In genomic region chr11:65111537-65112225, GRCh38 we compare ENCODE assay signal across 8 cellular contexts. TPM values are rescaled to one million over a fixed set of nuclear protein-coding genes. Genes with fewer than 3 reads are reported as not detected.
DNase-seq lines count a peak whose midpoint lies in the region; ATAC-seq and TF ChIP-seq lines count a peak whose summit lies in the region.

TM7SF2 (plus strand) TSS chr11:65111872; CDS start chr11:65112016, 144 bp downstream.

- no peak for TF ChIP-seq CTCF in WI38 (IDR thresholded peaks at IDR 0.05; ENCODE audit: low read depth, low read length)
- TF ChIP-seq CTCF in breast epithelium (IDR thresholded peaks at IDR 0.05): no peak

- H3K27ac ChIP-seq in breast epithelium (peak within 1 kb of the TSS; percentile 34 to 68), iPS-20b (ENCODE audit: low read length) (peak within 1 kb of the TSS; percentile 33), skin epidermis (peak within 1 kb of the TSS in 18 of 21 experiments; percentile 11 to 78 (median 51))

- peak within 1 kb of the TSS; percentile 51 for H3K4me3 ChIP-seq in WI38 (ENCODE audit: low read depth, low read length)
- H3K4me3 ChIP-seq in breast epithelium: peak within 1 kb of the TSS; percentile 35 to 57 (median 51)
- H3K4me3 ChIP-seq in iPS-20b (ENCODE audit: low read length): peak within 1 kb of the TSS; percentile 93
- H3K4me3 ChIP-seq in skin epidermis: peak within 1 kb of the TSS; percentile 33 to 52 (median 37)

- H3K9ac ChIP-seq in iPS-20b (ENCODE audit: low read depth, low read length): peak within 1 kb of the TSS; percentile 95; the same call in 1 of the 2 replicates

- TF ChIP-seq POLR2A in GM18505 (IDR thresholded peaks at IDR 0.05; ENCODE audit: borderline replicate concordance, extremely low read depth, insufficient read depth, insufficient read length) (peak; percentile 96), breast epithelium (IDR thresholded peaks at IDR 0.05) (no peak)

- intact Hi-C loops in breast epithelium (cut with DNase I; ENCODE audit: low total_unique reads): no loop called here

- DNase-seq in NCI-H2196 treated with DMSO at 0.1 percent for 48 hours (lab: John Stamatoyannopoulos, UW; ENCODE audit: unreplicated experiment): peak; percentile 93
- peak; percentile 95 to 97 for DNase-seq in breast epithelium (ENCODE audit: low spot score in 2 of 2)

- ATAC-seq in GM18505 (IDR thresholded peaks at IDR 0.05; ENCODE audit: unreplicated experiment) (peak; percentile 46), HG03060 (IDR thresholded peaks at IDR 0.05; ENCODE audit: low read depth, unreplicated experiment) (peak; percentile 32), HG03571 (IDR thresholded peaks at IDR 0.05; ENCODE audit: unreplicated experiment) (no peak)

- H3K27me3 ChIP-seq in breast epithelium: no peaks in the 10 kb centered on the region
- no peaks in the 10 kb centered on the region for H3K27me3 ChIP-seq in iPS-20b (ENCODE audit: insufficient read depth, low read length)

- H3K4me1 ChIP-seq in breast epithelium: peaks cover 6 to 17% of the 10 kb centered on the region in 2 donors
- H3K4me1 ChIP-seq in iPS-20b (ENCODE audit: insufficient read depth, low read length): peaks cover 5% of the 10 kb centered on the region; the same call in 1 of the 2 replicates

- H3K36me3 ChIP-seq in breast epithelium (peaks cover 5% of the 10 kb centered on the region), iPS-20b (ENCODE audit: insufficient read depth, low read depth, low read length) (peaks cover 21% of the 10 kb centered on the region)

- H3K9me3 ChIP-seq in breast epithelium: no peaks in the 10 kb centered on the region
- no peaks in the 10 kb centered on the region for H3K9me3 ChIP-seq in iPS-20b (ENCODE audit: insufficient read depth, low read depth, low read length)

RNA-seq across cellular contexts. Expression of gene TM7SF2, which starts in this region (rescaled TPM):
- 100 to 1,000 TPM in 1 of 3 donors, 10 to 100 TPM in 2; 38.8 to 189 (median 44.2) TPM for total RNA-seq in breast epithelium

Comparison
In these comparisons a context has a peak if more than half of its experiments do, and no peak if none do; other contexts are left out.
1. H3K4me3 ChIP-seq: peak in every context shown above with its lines; median percentile 93 in iPS-20b; 51 in WI38; 51 in breast epithelium; 37 in skin epidermis.